37 cellular contexts compared by ENCODE assay signal in the genomic region with DNA sequence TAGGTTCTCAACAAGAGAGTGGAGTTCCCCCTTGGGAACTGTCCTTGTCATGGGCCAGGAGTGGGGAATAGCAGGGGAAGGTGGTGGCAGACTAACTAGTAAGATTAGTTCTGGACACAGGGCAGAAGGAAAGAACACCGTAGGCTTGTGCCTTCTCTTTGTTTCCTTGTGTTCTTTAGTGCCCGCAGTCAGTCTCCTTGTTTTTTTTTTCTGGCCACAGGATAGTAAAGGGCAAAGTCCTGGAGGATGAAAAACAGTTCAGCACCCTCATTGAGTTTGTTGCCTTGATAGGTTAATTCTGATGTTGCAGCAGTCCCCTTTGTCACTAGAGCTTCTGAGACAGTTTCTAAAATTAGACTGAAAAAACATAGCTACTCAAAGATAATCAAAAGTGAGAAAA. TPM values are rescaled to one million over a fixed set of nuclear protein-coding genes. Genes with fewer than 3 reads are reported as not detected.
A peak's percentile ranks its signal among the peaks of the same experiment; 100 is the strongest.
DNase-seq lines count a peak whose midpoint lies in the region; ATAC-seq and TF ChIP-seq lines count a peak whose summit lies in the region.
"Had no signal": no experiment of that assay in that cellular context is flagged by ENCODE, and none has a peak within 500 bp of the region (broad histone marks: within the 10 kb centered on the region; RNA-seq: fewer than 3 reads in every experiment).

No MANE protein-coding gene starts in this region.

- H3K27ac ChIP-seq in endodermal cell (ENCODE audit: low read depth, low read length) (no peak overlapping the region), PC-3 (ENCODE audit: low read length) (no peak overlapping the region), breast epithelium (no peak overlapping the region)
- no peak overlapping the region for H3K27ac ChIP-seq in CD4-positive, alpha-beta memory T cell (ENCODE audit: low read depth, low read length)
- H3K27ac ChIP-seq: brain microvascular endothelial cell, epithelial cell of prostate, KMS-11, spleen, thoracic aorta, uterus, VCaP had no signal

- no TSS peak for BruUV-seq in PC-3 (replicated peaks; lab: Mats Ljungman, UMichigan)

- POLR2A ChIA-PET in PC-3 (lab: Charles Lee; ENCODE audit: unreplicated experiment), result no interaction called here
- POLR2A ChIA-PET in CD4-positive, alpha-beta memory T cell (lab: Charles Lee; ENCODE audit: partially characterized antibody), result no interaction called here

- H3K9ac ChIP-seq in endodermal cell (ENCODE audit: extremely low read depth, low read length, poor library complexity, severe bottlenecking) (no peak overlapping the region), PC-3 (ENCODE audit: low read length) (no peak overlapping the region)
- H3K9ac ChIP-seq: KMS-11 had no signal

- 0 out of 2 replicates have a peak, but pooled peaks cover 4% of the 10 kb centered on the region for H4K20me1 ChIP-seq in PC-3 (ENCODE audit: low read length)

- H3K9me3 ChIP-seq in endodermal cell (ENCODE audit: control insufficient read depth, low read length) (peaks cover 38% of the 10 kb centered on the region), mucosa of descending colon (no peaks in the 10 kb centered on the region), PC-3 (ENCODE audit: low read length) (no peaks in the 10 kb centered on the region), breast epithelium (no peaks in the 10 kb centered on the region)
- H3K9me3 ChIP-seq in CD4-positive, alpha-beta memory T cell (ENCODE audit: control insufficient read depth in 1 of 2, low read length in 2 of 2), result no peaks in the 10 kb centered on the region
- H3K9me3 ChIP-seq: spleen, thoracic aorta, uterus had no signal

- H3K27ac Mint-ChIP-seq in endodermal cell, result no peak overlapping the region
- H3K27ac Mint-ChIP-seq in CD4-positive, alpha-beta memory T cell, result peak overlapping the region in 2 of 7 donors; percentile 1 to 12
- H3K27ac Mint-ChIP-seq: activated CD4-positive, alpha-beta T cell treated with anti-CD3 and anti-CD28 coated beads for 36 hours; activated naive CD4-positive, alpha-beta T cell treated with anti-CD3 and anti-CD28 coated beads, Interleukin-2, amount 50 U/mL, for 24 hours; B cell; CD8-positive, alpha-beta T cell; stimulated activated naive CD8-positive, alpha-beta T cell treated with anti-CD3 and anti-CD28 coated beads, Interleukin-15, amount 100 ng/mL, for 72 hours had no signal

- CTCF ChIA-PET in PC-3 (lab: Charles Lee), result no interaction called here
- CTCF ChIA-PET in CD4-positive, alpha-beta memory T cell (lab: Charles Lee; ENCODE audit: partially characterized antibody), result interaction anchor here (1.0 kb wide), 1 partner anchor 9 kb away, joined by 3 read pairs; the partner anchor contains the start of gene PEX5

- peaks cover 77% of the 10 kb centered on the region for H3K36me3 Mint-ChIP-seq in endodermal cell (ENCODE audit: low read depth)
- peaks cover 33 to 52% of the 10 kb centered on the region in 2 donors for H3K36me3 Mint-ChIP-seq in CD4-positive, alpha-beta memory T cell

- peaks cover 38% of the 10 kb centered on the region for H3K9me3 Mint-ChIP-seq in endodermal cell
- no peaks in the 10 kb centered on the region for H3K9me3 Mint-ChIP-seq in CD4-positive, alpha-beta memory T cell
- H3K9me3 Mint-ChIP-seq: activated naive CD4-positive, alpha-beta T cell treated with anti-CD3 and anti-CD28 coated beads, Interleukin-2, amount 50 U/mL, for 24 hours; CD8-positive, alpha-beta T cell; naive thymus-derived CD4-positive, alpha-beta T cell; stimulated activated naive CD8-positive, alpha-beta T cell treated with anti-CD3 and anti-CD28 coated beads, Interleukin-15, amount 100 ng/mL, for 72 hours had no signal

- H3K9me2 ChIP-seq in PC-3 (replicated peaks; ENCODE audit: low read length), result no peaks in the 10 kb centered on the region

- intact Hi-C loops in mucosa of descending colon (cut with DNase I, micrococcal nuclease), result no loop called here
- intact Hi-C loops in PC-3 (cut with micrococcal nuclease), result no loop called here
- intact Hi-C loops in breast epithelium (cut with DNase I; ENCODE audit: low total_unique reads), result no loop called here
- intact Hi-C loops in CD4-positive, alpha-beta memory T cell (cut with micrococcal nuclease), result no loop called here

- TF ChIP-seq CTCF in endodermal cell (conservative IDR thresholded peaks at IDR 0.05) (no peak), mucosa of descending colon (IDR thresholded peaks at IDR 0.05) (no peak), PC-3 (conservative IDR thresholded peaks at IDR 0.05; ENCODE audit: low read depth, low read length) (no peak), breast epithelium (IDR thresholded peaks at IDR 0.05) (no peak)

- peak overlapping the region; percentile 40 for H3K4me3 ChIP-seq in endodermal cell (ENCODE audit: low read length)
- H3K4me3 ChIP-seq in mucosa of descending colon, result no peak overlapping the region
- H3K4me3 ChIP-seq in PC-3 (ENCODE audit: low read length), result no peak overlapping the region
- H3K4me3 ChIP-seq in breast epithelium, result no peak overlapping the region
- H3K4me3 ChIP-seq in CD4-positive, alpha-beta memory T cell (ENCODE audit: low read length in 2 of 2), result no peak overlapping the region
- H3K4me3 ChIP-seq: spleen, thoracic aorta, uterus had no signal

- H3K4me3 Mint-ChIP-seq in endodermal cell, result no peak overlapping the region
- H3K4me3 Mint-ChIP-seq in CD4-positive, alpha-beta memory T cell, result no peak overlapping the region
- H3K4me3 Mint-ChIP-seq: activated CD4-positive, alpha-beta T cell treated with anti-CD3 and anti-CD28 coated beads for 36 hours; activated naive CD4-positive, alpha-beta T cell treated with anti-CD3 and anti-CD28 coated beads, Interleukin-2, amount 50 U/mL, for 24 hours; B cell; CD8-positive, alpha-beta T cell; naive thymus-derived CD4-positive, alpha-beta T cell; stimulated activated naive CD8-positive, alpha-beta T cell treated with anti-CD3 and anti-CD28 coated beads, Interleukin-15, amount 100 ng/mL, for 72 hours had no signal

- peak; percentile 99 for ATAC-seq in mucosa of descending colon
- ATAC-seq in PC-3, result no peak
- no peak for ATAC-seq in SK-N-SH treated with all-trans-retinoic acid at 6 μM for 48 hours
- ATAC-seq: activated CD4-positive, alpha-beta T cell treated with anti-CD3 and anti-CD28 coated beads for 36 hours; CD8-positive, alpha-beta T cell; left ventricle myocardium superior; naive thymus-derived CD4-positive, alpha-beta T cell; Panc1; stimulated activated naive CD8-positive, alpha-beta T cell treated with anti-CD3 and anti-CD28 coated beads, Interleukin-15, amount 100 ng/mL, for 72 hours had no signal

- no peaks in the 10 kb centered on the region for H3K27me3 Mint-ChIP-seq in endodermal cell (ENCODE audit: insufficient read depth)
- H3K27me3 Mint-ChIP-seq in CD4-positive, alpha-beta memory T cell, result no peaks in the 10 kb centered on the region
- H3K27me3 Mint-ChIP-seq: activated CD4-positive, alpha-beta T cell treated with anti-CD3 and anti-CD28 coated beads for 36 hours; activated naive CD4-positive, alpha-beta T cell treated with anti-CD3 and anti-CD28 coated beads, Interleukin-2, amount 50 U/mL, for 24 hours; B cell; naive thymus-derived CD4-positive, alpha-beta T cell; stimulated activated naive CD8-positive, alpha-beta T cell treated with anti-CD3 and anti-CD28 coated beads, Interleukin-15, amount 100 ng/mL, for 72 hours had no signal

- no peaks in the 10 kb centered on the region for H3F3A ChIP-seq in PC-3 (ENCODE audit: low read length, unreplicated experiment)

- 93 to 100% methylated on average over 2 of the region's 2 CpGs for WGBS in endodermal cell (ENCODE audit: insufficient coverage in 1 of 2, insufficient read length in 1 of 2), 2 experiments

- no peak overlapping the region for H3K4me2 ChIP-seq in PC-3 (ENCODE audit: low read length)
- H3K4me2 ChIP-seq: KMS-11 had no signal

- H3K4me1 ChIP-seq in endodermal cell (ENCODE audit: control insufficient read depth, insufficient read depth, low read length), result peaks cover 4% of the 10 kb centered on the region
- H3K4me1 ChIP-seq in mucosa of descending colon (ENCODE audit: low read depth), result peaks cover 2% of the 10 kb centered on the region
- no peaks in the 10 kb centered on the region for H3K4me1 ChIP-seq in PC-3 (ENCODE audit: insufficient read depth, low read length)
- no peaks in the 10 kb centered on the region for H3K4me1 ChIP-seq in breast epithelium
- peaks cover 5% of the 10 kb centered on the region for H3K4me1 ChIP-seq in CD4-positive, alpha-beta memory T cell (ENCODE audit: insufficient read depth, low read length)
- H3K4me1 ChIP-seq: spleen, uterus had no signal

- no peak overlapping the region for H2AFZ ChIP-seq in PC-3 (ENCODE audit: low read length)

- no peak for TF ChIP-seq POLR2A in breast epithelium (IDR thresholded peaks at IDR 0.05)

- peaks cover 67% of the 10 kb centered on the region for H3K36me3 ChIP-seq in endodermal cell (ENCODE audit: control insufficient read depth, insufficient read depth, low read length)
- H3K36me3 ChIP-seq in mucosa of descending colon (ENCODE audit: low read depth), result no peaks in the 10 kb centered on the region
- H3K36me3 ChIP-seq in PC-3 (ENCODE audit: low read depth, low read length), result no peaks in the 10 kb centered on the region; the same call in none of the 2 replicates
- H3K36me3 ChIP-seq in breast epithelium, result no peaks in the 10 kb centered on the region
- peaks cover 12% of the 10 kb centered on the region for H3K36me3 ChIP-seq in CD4-positive, alpha-beta memory T cell (ENCODE audit: insufficient read depth, low read length)
- H3K36me3 ChIP-seq: uterus had no signal

- DNase-seq in HT-29 (ENCODE audit: low spot score) (peak; percentile 39), endodermal cell (no peak), mucosa of descending colon (peak in 1 of 3 donors; percentile 38), retina (peak; percentile 8), PC-3 (no peak), breast epithelium (ENCODE audit: low spot score in 2 of 2) (no peak)
- no peak for DNase-seq in CD4-positive, alpha-beta memory T cell
- DNase-seq: ACHN; activated CD4-positive, alpha-beta T cell treated with anti-CD3 and anti-CD28 coated beads for 36 hours; activated CD8-positive, alpha-beta memory T cell treated with anti-CD3 and anti-CD28 coated beads for 24 hours; amniotic stem cell; brain microvascular endothelial cell; CD8-positive, alpha-beta T cell; effector CD8-positive, alpha-beta T cell; GOT3; left ventricle myocardium superior; MM.1S; naive thymus-derived CD4-positive, alpha-beta T cell; NCI-H1105 treated with DMSO at 0.1 percent for 48 hours; NCI-H1930; NCI-H226; NCI-H526 treated with DMSO at 0.1 percent for 48 hours; SIG-M5; spleen; stimulated activated CD4-positive, alpha-beta T cell treated with anti-CD3 and anti-CD28 coated beads, Interleukin-2, amount 100 ng/mL, for 24 hours; stimulated activated naive CD8-positive, alpha-beta T cell treated with anti-CD3 and anti-CD28 coated beads, Interleukin-15, amount 100 ng/mL, for 72 hours; SW 1271; T-helper 9 cell; uterus had no signal

- H3K79me2 ChIP-seq in PC-3 (ENCODE audit: low read length), result peaks cover 9% of the 10 kb centered on the region; the same call in 1 of the 2 replicates

- H3K4me1 Mint-ChIP-seq in endodermal cell, result peaks cover 24% of the 10 kb centered on the region
- H3K4me1 Mint-ChIP-seq in CD4-positive, alpha-beta memory T cell, result peaks cover 7 to 22% (median 15%) of the 10 kb centered on the region in 4 donors

- H3K27me3 ChIP-seq in endodermal cell (ENCODE audit: control insufficient read depth, insufficient read depth, low read length, poor library complexity, severe bottlenecking), result no peaks in the 10 kb centered on the region
- H3K27me3 ChIP-seq in PC-3 (ENCODE audit: low read length), result no peaks in the 10 kb centered on the region
- no peaks in the 10 kb centered on the region for H3K27me3 ChIP-seq in breast epithelium
- H3K27me3 ChIP-seq in CD4-positive, alpha-beta memory T cell (ENCODE audit: insufficient read depth, low read length), result no peaks in the 10 kb centered on the region
- H3K27me3 ChIP-seq: brain microvascular endothelial cell, spleen, uterus had no signal

RNA-seq across cellular contexts. Expression of gene PEX5, which starts 8.4 kb away (rescaled TPM):
- 34.8 and 41.2 TPM in 2 replicates for total RNA-seq in HT-29 (2014; rRNA removed; shearing (Covaris generic))
- total RNA-seq in endodermal cell (100 to 1,000 TPM in 1 of 2 donors, 10 to 100 TPM in 1; 73.5 to 106 TPM), mucosa of descending colon (10 to 100 TPM; 36.1 to 41.2 (median 38.5) TPM), PC-3 (2014; rRNA removed) (19.4 and 20.0 TPM in 2 replicates), breast epithelium (10 to 100 TPM; 41.7 to 79.7 (median 62.6) TPM)
- 32.8 TPM for polyA plus RNA-seq in endodermal cell (2013, experiment 1 of 2)
- polyA plus RNA-seq in endodermal cell (2013, experiment 2 of 2), result 25.4 TPM
- total RNA-seq in CD4-positive, alpha-beta memory T cell, result 10 to 100 TPM; 27.7 to 28.9 TPM
- 10 to 100 TPM; 10.8 to 15.2 TPM for polyA plus RNA-seq in CD4-positive, alpha-beta memory T cell

Comparison
In these comparisons a context has a peak if more than half of its experiments do, and no peak if none do; other contexts are left out.
1. DNase-seq: peak in HT-29 (single experiment) and retina (single experiment); none in endodermal cell (single experiment), PC-3 (single experiment), breast epithelium (0 of 2) and CD4-positive, alpha-beta memory T cell (0 of 5).